ENCODE assay signal across 9 cellular contexts in the genomic region with DNA sequence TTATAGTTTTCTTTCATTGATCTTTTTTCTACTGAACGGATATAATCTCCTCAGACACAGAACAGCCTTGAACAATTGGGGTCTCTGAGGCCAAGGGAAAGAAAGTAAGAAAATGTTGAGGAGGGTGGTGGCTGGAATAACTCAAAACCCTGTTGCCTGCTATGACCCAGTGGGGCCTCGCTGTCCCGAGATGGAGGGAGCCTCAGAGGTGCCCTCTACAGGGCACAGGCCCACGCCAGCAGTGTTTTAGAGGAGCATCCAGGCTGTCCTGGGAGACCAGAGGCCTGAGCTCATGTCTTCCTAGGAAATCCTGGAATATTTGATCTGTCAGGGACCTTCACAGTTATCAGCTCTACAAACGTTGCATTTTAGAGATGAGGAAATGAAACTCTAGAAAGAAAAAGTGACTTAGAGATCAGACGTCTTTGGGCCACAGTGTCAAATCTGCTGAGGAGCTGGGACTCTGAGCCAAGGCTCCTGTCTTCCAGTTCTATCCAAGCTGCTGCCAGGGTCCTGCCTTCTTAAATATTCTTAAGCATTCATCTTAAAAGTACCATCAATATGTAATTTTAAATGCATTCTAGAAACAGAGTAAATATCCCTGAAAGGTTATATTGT. TPM values are rescaled to one million over a fixed set of nuclear protein-coding genes. Genes with fewer than 3 reads are reported as not detected.
DNase-seq lines count a peak whose midpoint lies in the region; ATAC-seq and TF ChIP-seq lines count a peak whose summit lies in the region.
"Had no signal": no experiment of that assay in that cellular context is flagged by ENCODE, and none has a peak within 500 bp of the region (broad histone marks: within the 10 kb centered on the region; RNA-seq: fewer than 3 reads in every experiment).

No MANE protein-coding gene starts in this region.

- no peaks in the 10 kb centered on the region for H3K9me3 ChIP-seq in Panc1 (ENCODE audit: control insufficient read depth, insufficient read depth, low read depth, low read length)
- H3K9me3 ChIP-seq: ovary had no signal

- ATAC-seq in GM18502 (IDR thresholded peaks at IDR 0.05; ENCODE audit: poor library complexity, unreplicated experiment) (peak; percentile 58), HG02973 (IDR thresholded peaks at IDR 0.05; ENCODE audit: unreplicated experiment) (peak; percentile 44), Panc1 (peak; percentile 97)

- POLR2A ChIA-PET in Panc1 (lab: Charles Lee) = no interaction called here

- peaks cover 3 to 6% (median 5%) of the 10 kb centered on the region in 3 donors for H3K36me3 Mint-ChIP-seq in immature natural killer cell

- H3K4me3 ChIP-seq in Panc1 (ENCODE audit: low read depth in 2 of 2, low read length in 2 of 2) = no peak overlapping the region
- H3K4me3 ChIP-seq: ovary had no signal

- H3K27ac ChIP-seq in Panc1 (ENCODE audit: low read length) = no peak overlapping the region
- H3K27ac ChIP-seq: ovary had no signal

- H3K27ac Mint-ChIP-seq in immature natural killer cell = no peak overlapping the region

- H3K4me1 ChIP-seq in Panc1 (ENCODE audit: control insufficient read depth, insufficient read depth, low read length) = no peaks in the 10 kb centered on the region

- H3K4me3 Mint-ChIP-seq in immature natural killer cell = no peak overlapping the region

- H3K36me3 ChIP-seq in Panc1 (ENCODE audit: control insufficient read depth, insufficient read depth, low read length) = no peaks in the 10 kb centered on the region
- H3K36me3 ChIP-seq: ovary had no signal

- in situ Hi-C loops in Panc1 (cut with HindIII; ENCODE audit: low pct_unique_long_range_greater_than_20kb, low sequenced_read_pairs) = no loop called here

- intact Hi-C loops in Panc1 (cut with micrococcal nuclease; ENCODE audit: unreplicated experiment) = loop anchor here (5.0 to 10.0 kb wide), 3 partner anchors 56 to 244 kb away; no protein-coding TSS in a partner anchor

- peak; percentile 93 for TF ChIP-seq CTCF in Panc1 (IDR thresholded peaks at IDR 0.05)

- no peaks in the 10 kb centered on the region for H3K9me3 Mint-ChIP-seq in immature natural killer cell

- DNase-seq in AML-193 (lab: John Stamatoyannopoulos, UW) = peak; percentile 48 to 50
- peak; percentile 28 for DNase-seq in Panc1 (ENCODE audit: low read depth, low spot score)
- peak; percentile 50 for DNase-seq in astrocyte of the hippocampus (ENCODE audit: low read depth, low spot score)
- DNase-seq in immature natural killer cell = peak in 2 of 3 donors; percentile 9 to 23
- DNase-seq in stimulated activated CD4-positive, alpha-beta T cell treated with anti-CD3 and anti-CD28 coated beads, TNF-alpha, amount 100 ng/mL, for 24 hours (ENCODE audit: low read depth in 3 of 3) = peak; percentile 2 to 27 (median 5)
- no peak for DNase-seq in DMS79 treated with DMSO at 0.1 percent for 48 hours (lab: John Stamatoyannopoulos, UW)

- H3K4me1 Mint-ChIP-seq in immature natural killer cell = no peaks in the 10 kb centered on the region

- peaks cover 0 to 2% (median under 1%) of the 10 kb centered on the region in 3 donors for H3K27me3 Mint-ChIP-seq in immature natural killer cell (ENCODE audit: low read depth in 3 of 3)

- CTCF ChIA-PET in Panc1 (lab: Charles Lee) = interaction anchor here (0.6 to 1.3 kb wide), 5 partner anchors 26 to 135 kb away, joined by 3 to 16 read pairs (median 4); a partner anchor contains a TSS

- no peaks in the 10 kb centered on the region for H3K27me3 ChIP-seq in Panc1 (ENCODE audit: control insufficient read depth, insufficient read depth, low read length)
- H3K27me3 ChIP-seq: ovary had no signal

- no TSS peak for BruUV-seq in Panc1 (replicated peaks; lab: Mats Ljungman, UMichigan)

RNA-seq across cellular contexts. Expression of a gene that starts 26.3 kb away (rescaled TPM):
- 4.2 TPM for total RNA-seq in Panc1 (2021; ENCODE audit: unreplicated experiment)
- polyA plus RNA-seq in Panc1 (2012; ENCODE audit: insufficient read length) = 3.1 TPM
- polyA plus RNA-seq in immature natural killer cell = 1 to 10 TPM; 3.6 to 8.7 (median 6.1) TPM

RNA-seq across cellular contexts. Expression of a gene that starts 31.7 kb away (rescaled TPM):
- 0.98 TPM for total RNA-seq in Panc1 (2021; ENCODE audit: unreplicated experiment)
- 0.65 TPM for polyA plus RNA-seq in Panc1 (2012; ENCODE audit: insufficient read length)
- polyA plus RNA-seq in immature natural killer cell = under 1 TPM in 1 of 3 donors, not detected in 2; 0.06 TPM

Comparison
In these comparisons a context has a peak if more than half of its experiments do, and no peak if none do; other contexts are left out.
1. ATAC-seq: peak in every context shown above with its lines; median percentile 97 in Panc1; 58 in GM18502; 44 in HG02973.